In genomic region chr14:95260537-95261440, GRCh38 we compare ENCODE assay signal across 1 cellular context.
TF ChIP-seq lines count a peak whose summit lies in the region.

No MANE protein-coding gene starts in this region.

TF ChIP-seq in IMR-90, 13 proteins besides CTCF, POLR2A, EP300 and RAD21 (continued from another document):
- no peak for TF ChIP-seq FOS (IDR thresholded peaks at IDR 0.05; ENCODE audit: low read depth, low read length)
- TF ChIP-seq RCOR1 (IDR thresholded peaks at IDR 0.05; ENCODE audit: insufficient replicate concordance, low read length), result no peak
- TF ChIP-seq MAZ (IDR thresholded peaks at IDR 0.05; ENCODE audit: borderline replicate concordance, low read depth, low read length), result no peak
- no peak for TF ChIP-seq MXI1 (IDR thresholded peaks at IDR 0.05; ENCODE audit: borderline replicate concordance, low read depth, low read length)
